Comparison of ENCODE assay signal across 21 cellular contexts in genomic region chr2:119156891-119157773, GRCh38. TPM values are rescaled to one million over a fixed set of nuclear protein-coding genes. Genes with fewer than 3 reads are reported as not detected.
DNase-seq lines count a peak whose midpoint lies in the region; ATAC-seq and TF ChIP-seq lines count a peak whose summit lies in the region.
"Had no signal": no experiment of that assay in that cellular context is flagged by ENCODE, and none has a peak within 500 bp of the region (broad histone marks: within the 10 kb centered on the region; RNA-seq: fewer than 3 reads in every experiment).

No MANE protein-coding gene starts in this region.

- peak overlapping the region; percentile 90 for H3K14ac ChIP-seq in neuronal stem cell (ENCODE audit: low read length)

- no peaks in the 10 kb centered on the region for H3K9me3 ChIP-seq in HUES64 (ENCODE audit: insufficient read depth, low read depth, low read length)
- H3K9me3 ChIP-seq in neuronal stem cell (replicated peaks in 1 of 2; ENCODE audit: control insufficient read depth in 2 of 2, insufficient read depth in 1 of 2, low read depth in 1 of 2, low read length in 2 of 2), result no peaks in the 10 kb centered on the region
- H3K9me3 ChIP-seq: body of pancreas, Peyer's patch, SJCRH30, tibial artery had no signal

- ATAC-seq in GM19452 (IDR thresholded peaks at IDR 0.05; ENCODE audit: unreplicated experiment) (no peak), HG02884 (IDR thresholded peaks at IDR 0.05; ENCODE audit: unreplicated experiment) (no peak)
- ATAC-seq: body of pancreas, left ventricle myocardium superior had no signal

- H2BK12ac ChIP-seq in neuronal stem cell (ENCODE audit: low read length), result peak overlapping the region; percentile 54

- H2AFZ ChIP-seq in neuronal stem cell (ENCODE audit: low read length), result no peak overlapping the region

- H2BK120ac ChIP-seq in neuronal stem cell (ENCODE audit: low read depth, low read length), result no peak overlapping the region

- no peak overlapping the region for H2BK15ac ChIP-seq in neuronal stem cell (ENCODE audit: low read length)

- peak overlapping the region; percentile 71 for H3K18ac ChIP-seq in neuronal stem cell (ENCODE audit: low read length)

- H4K8ac ChIP-seq in neuronal stem cell (ENCODE audit: low read depth, low read length), result no peak overlapping the region

- H3K9ac ChIP-seq in HUES64 (ENCODE audit: low read depth, low read length) (peak overlapping the region; percentile 58; the same call in 1 of the 2 replicates), neuronal stem cell (ENCODE audit: low read depth, low read length, poor library complexity) (no peak overlapping the region)

- peaks cover 23% of the 10 kb centered on the region for H3K4me1 Mint-ChIP-seq in brain
- H3K4me1 Mint-ChIP-seq: activated CD4-positive, alpha-beta T cell treated with anti-CD3 and anti-CD28 coated beads, Interleukin-2, amount 10 ng/mL, durations not matched to agents 24 days and 14 days had no signal

- H3K4me3 Mint-ChIP-seq in brain, result peak overlapping the region; percentile 58 to 80 (median 72)
- H3K4me3 Mint-ChIP-seq: activated CD4-positive, alpha-beta T cell treated with anti-CD3 and anti-CD28 coated beads, Interleukin-2, amount 10 ng/mL, durations not matched to agents 24 days and 14 days; activated naive CD8-positive, alpha-beta T cell treated with anti-CD3 and anti-CD28 coated beads, Interleukin-2, amount 10 ng/mL, durations not matched to agents 7 days and 5 days; activated T-helper 1 cell treated with anti-CD3 and anti-CD28 coated beads, Interleukin-12 subunit alpha, Interleukin-12 subunit beta, Interleukin-2, Interleukin-4 antibody, amounts not matched to agents 30 ng/mL and 10 ng/mL and 1 ng/mL, durations not matched to agents 14 hours and 24 hours and 36 hours; CD4-positive, alpha-beta memory T cell had no signal

- no peaks in the 10 kb centered on the region for H3K36me3 ChIP-seq in HUES64 (ENCODE audit: insufficient read depth, low read length)
- H3K36me3 ChIP-seq in neuronal stem cell (replicated peaks in 1 of 2; ENCODE audit: control insufficient read depth in 2 of 2, insufficient read depth in 2 of 2, low read length in 2 of 2), result no peaks in the 10 kb centered on the region
- H3K36me3 ChIP-seq: Peyer's patch, SJCRH30, tibial artery had no signal

- H3K4ac ChIP-seq in neuronal stem cell (ENCODE audit: low read length), result no peak overlapping the region

- no peaks in the 10 kb centered on the region for H3K36me3 Mint-ChIP-seq in brain
- H3K36me3 Mint-ChIP-seq: activated naive CD8-positive, alpha-beta T cell treated with anti-CD3 and anti-CD28 coated beads, Interleukin-2, amount 10 ng/mL, durations not matched to agents 7 days and 5 days; CD4-positive, alpha-beta memory T cell had no signal

- peaks cover 2% of the 10 kb centered on the region for H3K79me1 ChIP-seq in neuronal stem cell (ENCODE audit: low read depth, low read length)

- H2BK5ac ChIP-seq in neuronal stem cell (ENCODE audit: low read length), result no peak overlapping the region

- H3K4me3 ChIP-seq in HUES64 (ENCODE audit: low read length) (peak overlapping the region; percentile 58), iPS-11a (ENCODE audit: low read depth, low read length) (peak overlapping the region; percentile 57), neuronal stem cell (ENCODE audit: low read length in 2 of 2) (peak overlapping the region in 1 of 2 donors; percentile 36)
- H3K4me3 ChIP-seq: body of pancreas, Peyer's patch, SJCRH30, tibial artery had no signal

- peak overlapping the region; percentile 84 for H3K4me2 ChIP-seq in neuronal stem cell (ENCODE audit: insufficient read depth, low read length, poor library complexity, severe bottlenecking)

- no peak for DNase-seq in neuronal stem cell (ENCODE audit: low spot score)
- DNase-seq in COLO829 (ENCODE audit: low spot score), result no peak
- DNase-seq: activated CD4-positive, alpha-beta T cell treated with anti-CD3 and anti-CD28 coated beads, Interleukin-2, amount 10 ng/mL, durations not matched to agents 24 days and 14 days; activated naive CD8-positive, alpha-beta T cell treated with anti-CD3 and anti-CD28 coated beads, Interleukin-2, amount 10 ng/mL, durations not matched to agents 7 days and 5 days; body of pancreas; CD4-positive, alpha-beta memory T cell; DMS53; left ventricle myocardium superior; NCI-H446 treated with DMSO at 0.1 percent for 48 hours; nucleus accumbens; Peyer's patch; SJCRH30; stimulated activated CD4-positive, alpha-beta T cell treated with anti-CD3 and anti-CD28 coated beads, Interleukin-2, amount 100 ng/mL, for 48 hours; stimulated activated naive CD4-positive, alpha-beta T cell treated with Interleukin-2 at 50 U/mL for 16 hours; tibial artery had no signal

- H3K23ac ChIP-seq in neuronal stem cell (ENCODE audit: low read depth, low read length, poor library complexity), result peak overlapping the region; percentile 25

- peaks cover 80% of the 10 kb centered on the region for H3K27me3 Mint-ChIP-seq in brain

- H3K4me1 ChIP-seq in HUES64 (ENCODE audit: insufficient read depth, low read length) (peaks cover 21% of the 10 kb centered on the region), neuronal stem cell (ENCODE audit: control insufficient read depth in 2 of 2, insufficient read depth in 1 of 2, low read depth in 1 of 2, low read length in 2 of 2) (peaks cover 0 to 23% of the 10 kb centered on the region in 2 donors)
- H3K4me1 ChIP-seq: SJCRH30 had no signal

- H3K27me3 ChIP-seq in HUES64 (ENCODE audit: insufficient read depth, low read length) (peaks cover 70% of the 10 kb centered on the region), neuronal stem cell (ENCODE audit: control insufficient read depth in 3 of 3, insufficient read depth in 3 of 3, low read depth in 1 of 3, low read length in 3 of 3) (peaks cover 34 to 95% (median 60%) of the 10 kb centered on the region in 3 experiments)
- H3K27me3 ChIP-seq: SJCRH30 had no signal

- H3K27ac ChIP-seq in HUES64 (ENCODE audit: low read depth, low read length), result no peak overlapping the region
- H3K27ac ChIP-seq in neuronal stem cell (replicated peaks; ENCODE audit: low read length), result no peak overlapping the region
- H3K27ac ChIP-seq: body of pancreas, Peyer's patch, SJCRH30, tibial artery had no signal

- no peak overlapping the region for H3K27ac Mint-ChIP-seq in brain
- H3K27ac Mint-ChIP-seq: activated CD4-positive, alpha-beta T cell treated with anti-CD3 and anti-CD28 coated beads, Interleukin-2, amount 10 ng/mL, durations not matched to agents 24 days and 14 days; activated naive CD8-positive, alpha-beta T cell treated with anti-CD3 and anti-CD28 coated beads, Interleukin-2, amount 10 ng/mL, durations not matched to agents 7 days and 5 days; activated T-helper 1 cell treated with anti-CD3 and anti-CD28 coated beads, Interleukin-12 subunit alpha, Interleukin-12 subunit beta, Interleukin-2, Interleukin-4 antibody, amounts not matched to agents 30 ng/mL and 10 ng/mL and 1 ng/mL, durations not matched to agents 14 hours and 24 hours and 36 hours had no signal

- 2% methylated on average over 57 of the region's 58 CpGs for WGBS in HUES64
- WGBS in neuronal stem cell (ENCODE audit: extremely low coverage in 2 of 2, insufficient read length in 2 of 2, insufficient replicate concordance in 1 of 2), 2 donors, result no CpG with 5 or more reads among the region's 58 CpGs

- no peak overlapping the region for H4K91ac ChIP-seq in neuronal stem cell (ENCODE audit: low read depth, low read length, poor library complexity)

- peak overlapping the region; percentile 81 for H2AK5ac ChIP-seq in neuronal stem cell (ENCODE audit: low read depth, low read length)

- H3K9me3 Mint-ChIP-seq in brain, result peaks cover 0 to 3% (median 0%) of the 10 kb centered on the region in 5 experiments
- H3K9me3 Mint-ChIP-seq: activated CD4-positive, alpha-beta T cell treated with anti-CD3 and anti-CD28 coated beads, Interleukin-2, amount 10 ng/mL, durations not matched to agents 24 days and 14 days; activated naive CD8-positive, alpha-beta T cell treated with anti-CD3 and anti-CD28 coated beads, Interleukin-2, amount 10 ng/mL, durations not matched to agents 7 days and 5 days; activated T-helper 1 cell treated with anti-CD3 and anti-CD28 coated beads, Interleukin-12 subunit alpha, Interleukin-12 subunit beta, Interleukin-2, Interleukin-4 antibody, amounts not matched to agents 30 ng/mL and 10 ng/mL and 1 ng/mL, durations not matched to agents 14 hours and 24 hours and 36 hours had no signal

- no peak for TF ChIP-seq CTCF in brain (conservative IDR thresholded peaks at IDR 0.05)

RNA-seq across cellular contexts. Expression of gene C1QL2, which starts 1.4 kb away (rescaled TPM):
- polyA plus RNA-seq in HUES64 (2013, experiment 1 of 2), result 0.55 TPM
- polyA plus RNA-seq in HUES64 (2013, experiment 2 of 2), result 0.44 TPM
- 5.2 TPM for polyA plus RNA-seq in brain (ENCODE audit: insufficient read depth, low read depth, low replicate concordance)
- 0.04 TPM for polyA plus RNA-seq in neuronal stem cell (2013, experiment 1 of 2)
- polyA plus RNA-seq in neuronal stem cell (2013, experiment 2 of 2), result 0.01 TPM
- polyA plus RNA-seq: CD4-positive, alpha-beta memory T cell had no signal
